Comparison of ENCODE assay signal across 1 cellular context in genomic region chr7:96189129-96189815, GRCh38.
TF ChIP-seq lines count a peak whose summit lies in the region.

No MANE protein-coding gene starts in this region.

TF ChIP-seq in SK-N-SH, 30 proteins besides CTCF, POLR2A, EP300 and RAD21 (continued from another document):
- TF ChIP-seq USF2 (IDR thresholded peaks at IDR 0.05; ENCODE audit: borderline replicate concordance, low read depth, low read length) (no peak), YY1 (IDR thresholded peaks at IDR 0.05; ENCODE audit: low read depth) (no peak)
